ENCODE assay signal across 8 cellular contexts in the genomic region with DNA sequence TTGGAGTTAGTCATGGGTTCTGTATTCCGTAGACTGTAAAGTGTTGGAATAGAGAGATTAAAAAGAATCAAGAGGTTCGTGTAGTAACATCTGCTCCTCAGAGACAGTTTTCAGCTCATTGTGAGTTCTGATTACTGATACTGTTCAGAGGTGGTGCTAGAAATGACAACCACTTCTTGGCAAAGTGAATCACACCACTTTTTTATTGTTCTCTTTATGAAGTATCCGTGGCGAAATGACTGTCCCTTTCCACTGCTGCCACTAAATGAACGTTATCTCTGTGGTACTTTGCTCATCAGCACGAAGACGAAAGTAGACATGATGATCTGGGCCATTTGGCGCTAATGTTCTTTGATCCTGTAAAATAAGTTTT. TPM values are rescaled to one million over a fixed set of nuclear protein-coding genes. Genes with fewer than 3 reads are reported as not detected.
DNase-seq lines count a peak whose midpoint lies in the region; ATAC-seq and TF ChIP-seq lines count a peak whose summit lies in the region.

No MANE protein-coding gene starts in this region.

- H3K79me1 ChIP-seq in IMR-90 (ENCODE audit: low read depth in 1 of 2, low read length in 2 of 2) = peaks cover 12 to 16% of the 10 kb centered on the region in 2 experiments

- POLR2A ChIA-PET in IMR-90 (lab: Charles Lee; ENCODE audit: unreplicated experiment) = no interaction called here

- H3K4me2 ChIP-seq in IMR-90 (ENCODE audit: low read depth, low read length) = peak overlapping the region; percentile 97

- no peak overlapping the region; the same call in 1 of the 2 replicates for H3K14ac ChIP-seq in IMR-90 (replicated peaks; ENCODE audit: low read depth, low read length)

- H2AFZ ChIP-seq in IMR-90 (replicated peaks; ENCODE audit: low read length, poor library complexity) = no peak overlapping the region

- H4K5ac ChIP-seq in IMR-90 (ENCODE audit: low read depth, low read length) = no peak overlapping the region

- no peak overlapping the region for H2BK5ac ChIP-seq in IMR-90 (ENCODE audit: low read depth, low read length, poor library complexity, severe bottlenecking)

- H3K9me3 Mint-ChIP-seq in CD4-positive, CD25-positive, alpha-beta regulatory T cell = peaks cover 0 to 6% (median 0%) of the 10 kb centered on the region in 7 donors
- peaks cover 17% of the 10 kb centered on the region for H3K9me3 Mint-ChIP-seq in nephron

- intact Hi-C loops in IMR-90 (cut with micrococcal nuclease) = loop anchor here (5.0 kb wide), 1 partner anchor 1035 kb away; the partner anchor contains the start of gene FGFBP3

- H3K23ac ChIP-seq in IMR-90 (ENCODE audit: low read depth, low read length) = 0 out of 2 replicates have a peak overlapping the region, but pooled peaks have one; percentile 88

- H3K9me3 ChIP-seq in CD4-positive, CD25-positive, alpha-beta regulatory T cell (ENCODE audit: control insufficient read depth in 2 of 2, low read length in 2 of 2) = peaks cover 0 to 2% of the 10 kb centered on the region in 2 experiments
- H3K9me3 ChIP-seq in IMR-90 (ENCODE audit: control insufficient read depth, insufficient read depth, low read length) = no peaks in the 10 kb centered on the region

- no peak overlapping the region for H2BK20ac ChIP-seq in IMR-90 (ENCODE audit: low read depth, low read length)

- no peak overlapping the region for H3K18ac ChIP-seq in IMR-90 (ENCODE audit: low read depth, low read length)

- peak overlapping the region; percentile 21 to 94; a peak in 3 of 4 replicates for H4K8ac ChIP-seq in IMR-90 (ENCODE audit: low read depth in 2 of 2, low read length in 2 of 2)

- TF ChIP-seq POLR2A in IMR-90 (IDR thresholded peaks at IDR 0.05; ENCODE audit: low read depth, low read length) = no peak

- H3K56ac ChIP-seq in IMR-90 (ENCODE audit: extremely low read depth, insufficient read depth, low read length) = no peak overlapping the region

- H3K9ac ChIP-seq in IMR-90 (ENCODE audit: low read depth, low read length) = peak overlapping the region; percentile 86

- H2AK9ac ChIP-seq in IMR-90 (replicated peaks; ENCODE audit: low read depth, low read length, poor library complexity) = no peak overlapping the region

- H2AK5ac ChIP-seq in IMR-90 (ENCODE audit: low read depth, low read length) = no peak overlapping the region

- H3K27me3 ChIP-seq in CD4-positive, CD25-positive, alpha-beta regulatory T cell (ENCODE audit: control insufficient read depth, insufficient read depth, low read length) = peaks cover 16% of the 10 kb centered on the region
- peaks cover 8% of the 10 kb centered on the region for H3K27me3 ChIP-seq in IMR-90 (ENCODE audit: control insufficient read depth, insufficient read depth, low read length)

- H3K4me3 Mint-ChIP-seq in CD4-positive, CD25-positive, alpha-beta regulatory T cell = peak overlapping the region; percentile 96 to 97 (median 97)
- peak overlapping the region; percentile 95 to 97 (median 97) for H3K4me3 Mint-ChIP-seq in nephron

- TF ChIP-seq CTCF in IMR-90 (conservative IDR thresholded peaks at IDR 0.05; ENCODE audit: low read depth, low read length) (no peak), cardiac fibroblast (IDR thresholded peaks at IDR 0.05; ENCODE audit: low read depth, low read length) (no peak), nephron (IDR thresholded peaks at IDR 0.05; ENCODE audit: unreplicated experiment in 3 of 3) (no peak)

- peak in 1 of 3 donors; percentile 23 for DNase-seq in CD4-positive, CD25-positive, alpha-beta regulatory T cell
- DNase-seq in IMR-90 (no peak), cardiac fibroblast (ENCODE audit: low read depth in 2 of 2) (no peak), NAMALWA (ENCODE audit: low spot score) (no peak), iPS-NIHi11 (ENCODE audit: low spot score) (no peak), NCI-H2029 (lab: John Stamatoyannopoulos, UW) (no peak)

- H3K27ac Mint-ChIP-seq in CD4-positive, CD25-positive, alpha-beta regulatory T cell = peak overlapping the region; percentile 93 to 95 (median 95)
- H3K27ac Mint-ChIP-seq in nephron = peak overlapping the region; percentile 68 to 82 (median 79)

- peak overlapping the region; percentile 97 for H3K4me3 ChIP-seq in CD4-positive, CD25-positive, alpha-beta regulatory T cell (ENCODE audit: low read depth, low read length)
- H3K4me3 ChIP-seq in IMR-90 (ENCODE audit: insufficient read depth, low read depth, low read length) (peak overlapping the region; percentile 89), cardiac fibroblast (replicated peaks in 1 of 2; ENCODE audit: low read depth in 2 of 2, low read length in 2 of 2) (peak overlapping the region; percentile 79 to 86)

- H4K20me1 ChIP-seq in IMR-90 (ENCODE audit: insufficient read depth, low read length) = no peaks in the 10 kb centered on the region

- peaks cover 20% of the 10 kb centered on the region for H3K4me1 ChIP-seq in CD4-positive, CD25-positive, alpha-beta regulatory T cell (ENCODE audit: control insufficient read depth, insufficient read depth, low read length, poor library complexity, severe bottlenecking)
- H3K4me1 ChIP-seq in IMR-90 (ENCODE audit: control insufficient read depth, insufficient read depth, low read length) = peaks cover 2% of the 10 kb centered on the region; the same call in 1 of the 2 replicates

- H3K27me3 Mint-ChIP-seq in CD4-positive, CD25-positive, alpha-beta regulatory T cell = peaks cover 31% of the 10 kb centered on the region
- H3K27me3 Mint-ChIP-seq in nephron (ENCODE audit: low read depth) = peaks cover 5% of the 10 kb centered on the region

- CTCF ChIA-PET in IMR-90 (lab: Yijun Ruan, JAX) = no interaction called here

- dilution Hi-C loops in IMR-90 (cut with HindIII; ENCODE audit: low sequenced_read_pairs, unreplicated experiment) = no loop called here

- no peak overlapping the region for H2BK15ac ChIP-seq in IMR-90 (ENCODE audit: low read depth, low read length)

- peaks cover 21% of the 10 kb centered on the region for H3K36me3 ChIP-seq in CD4-positive, CD25-positive, alpha-beta regulatory T cell (ENCODE audit: control insufficient read depth, insufficient read depth, low read length)
- peaks cover 8% of the 10 kb centered on the region for H3K36me3 ChIP-seq in IMR-90 (ENCODE audit: control insufficient read depth, insufficient read depth, low read length)

- H3K9me1 ChIP-seq in IMR-90 (ENCODE audit: insufficient read depth, low read length) = peaks cover 2% of the 10 kb centered on the region; the same call in 1 of the 2 replicates

- no peak overlapping the region for H4K91ac ChIP-seq in IMR-90 (ENCODE audit: insufficient read depth, low read depth, low read length)

- no peak for TF ChIP-seq RAD21 in IMR-90 (IDR thresholded peaks at IDR 0.05; ENCODE audit: low read length)

- peaks cover 14% of the 10 kb centered on the region for H3K36me3 Mint-ChIP-seq in CD4-positive, CD25-positive, alpha-beta regulatory T cell
- H3K36me3 Mint-ChIP-seq in nephron (ENCODE audit: low read depth) = peaks cover 14% of the 10 kb centered on the region

- BruUV-seq in IMR-90 (replicated peaks; lab: Mats Ljungman, UMichigan) = no TSS peak

- H3K4ac ChIP-seq in IMR-90 (ENCODE audit: low read depth, low read length) = no peak overlapping the region

- WGBS in IMR-90 (ENCODE audit: extremely low coverage in 2 of 2, insufficient read length in 1 of 2), 2 experiments = no CpG with 5 or more reads among the region's 8 CpGs

- in situ Hi-C loops in IMR-90 (cut with MboI; ENCODE audit: low sequenced_read_pairs) = loop anchor here (25.0 kb wide), 1 partner anchor 1435 kb away; no protein-coding TSS in a partner anchor

- H3K4me1 Mint-ChIP-seq in CD4-positive, CD25-positive, alpha-beta regulatory T cell = peaks cover 14 to 44% (median 25%) of the 10 kb centered on the region in 4 donors
- H3K4me1 Mint-ChIP-seq in nephron = peaks cover 21% of the 10 kb centered on the region

- H2BK120ac ChIP-seq in IMR-90 (ENCODE audit: low read depth, low read length) = no peak overlapping the region

- no peak overlapping the region for H3K27ac ChIP-seq in CD4-positive, CD25-positive, alpha-beta regulatory T cell (ENCODE audit: insufficient read depth, low read length, poor library complexity, severe bottlenecking)
- H3K27ac ChIP-seq in IMR-90 (ENCODE audit: insufficient read depth, low read length) = no peak overlapping the region

- ATAC-seq in CD4-positive, CD25-positive, alpha-beta regulatory T cell (ENCODE audit: low read depth in 2 of 2) = no peak
- ATAC-seq in IMR-90 (ENCODE audit: low read depth) (no peak), GM21825 (IDR thresholded peaks at IDR 0.05; ENCODE audit: unreplicated experiment) (no peak)

TF ChIP-seq in IMR-90, 13 proteins besides CTCF, POLR2A, EP300 and RAD21:
- TF ChIP-seq NFE2L2 (IDR thresholded peaks at IDR 0.05; ENCODE audit: low read depth, low read length) (no peak), BHLHE40 (IDR thresholded peaks at IDR 0.05; ENCODE audit: low read depth, low read length) (no peak), ELK1 (IDR thresholded peaks at IDR 0.05; ENCODE audit: borderline replicate concordance, low read depth, low read length) (no peak)

RNA-seq across cellular contexts. Expression of gene RPP30, which starts 0.9 kb away (rescaled TPM):
- 27.3 TPM for total RNA-seq in CD4-positive, CD25-positive, alpha-beta regulatory T cell
- 10 to 100 TPM; 47.0 to 54.7 (median 53.8) TPM for polyA plus RNA-seq in CD4-positive, CD25-positive, alpha-beta regulatory T cell
- total RNA-seq in IMR-90 (2012; rRNA removed) = 45.2 and 45.8 TPM in 2 replicates
- 25.6 and 27.6 TPM in 2 replicates for polyA plus RNA-seq in IMR-90 (2012; rRNA removed)
- 3.7 and 7.0 TPM in 2 replicates for polyA plus RNA-seq in IMR-90 (2012; cell fraction: cytosol; rRNA removed)
- polyA plus RNA-seq in IMR-90 (2012; cell fraction: nucleus; rRNA removed; ENCODE audit: low replicate concordance) = 2.5 and 24.9 TPM in 2 replicates

RNA-seq across cellular contexts. Expression of gene HTR7, which starts 14.8 kb away (rescaled TPM):
- total RNA-seq in CD4-positive, CD25-positive, alpha-beta regulatory T cell = not detected
- not detected for polyA plus RNA-seq in CD4-positive, CD25-positive, alpha-beta regulatory T cell
- total RNA-seq in IMR-90 (2012; rRNA removed) = 0.56 and 0.72 TPM in 2 replicates
- 0.43 and 0.44 TPM in 2 replicates for polyA plus RNA-seq in IMR-90 (2012; rRNA removed)
- polyA plus RNA-seq in IMR-90 (2012; cell fraction: cytosol; rRNA removed) = 0.10 and 0.18 TPM in 2 replicates
- 0.12 and 0.13 TPM in 2 replicates for polyA plus RNA-seq in IMR-90 (2012; cell fraction: nucleus; rRNA removed; ENCODE audit: low replicate concordance)

RNA-seq across cellular contexts. Expression of gene ANKRD1, which starts 48.3 kb away (rescaled TPM):
- total RNA-seq in CD4-positive, CD25-positive, alpha-beta regulatory T cell = not detected
- polyA plus RNA-seq in CD4-positive, CD25-positive, alpha-beta regulatory T cell = not detected
- 10.8 and 19.4 TPM in 2 replicates for total RNA-seq in IMR-90 (2012; rRNA removed)
- polyA plus RNA-seq in IMR-90 (2012; rRNA removed) = 7.4 and 8.0 TPM in 2 replicates
- polyA plus RNA-seq in IMR-90 (2012; cell fraction: cytosol; rRNA removed) = 1.1 and 2.0 TPM in 2 replicates
- polyA plus RNA-seq in IMR-90 (2012; cell fraction: nucleus; rRNA removed; ENCODE audit: low replicate concordance) = 1.7 and 5.4 TPM in 2 replicates

Comparison
In these comparisons a context has a peak if more than half of its experiments do, and no peak if none do; other contexts are left out.
1. RNA of gene ANKRD1, which starts 48.3 kb away (total RNA-seq): 10.8 to 19.4 TPM in IMR-90; not detected in CD4-positive, CD25-positive, alpha-beta regulatory T cell (single experiment); every median in the first group is over 10 times any median in the second.
2. Peak in every context shown above with its lines, with median percentiles within 50 percentile points of each other: H3K4me3 ChIP-seq.